25 cellular contexts compared by ENCODE assay signal in genomic region chr4:137707221-137707620, GRCh38.
"Had no signal": no experiment of that assay in that cellular context is flagged by ENCODE, and none has a peak within 500 bp of the region (broad histone marks: within the 10 kb centered on the region; RNA-seq: fewer than 3 reads in every experiment).

No MANE protein-coding gene starts in this region.

- H3K27ac Mint-ChIP-seq: activated B cell treated with CpG ODN at 0.5 μM for 24 hours; activated CD4-positive, alpha-beta memory T cell treated with anti-CD3 and anti-CD28 coated beads for 36 hours; activated CD4-positive, alpha-beta T cell treated with anti-CD3 and anti-CD28 coated beads, Interleukin-2, amount 10 ng/mL, durations not matched to agents 24 days and 14 days; activated naive CD4-positive, alpha-beta T cell treated with anti-CD3 and anti-CD28 coated beads, Interleukin-2, amount 10 ng/mL, durations not matched to agents 7 days and 5 days; activated naive CD8-positive, alpha-beta T cell treated with anti-CD3 and anti-CD28 coated beads for 36 hours; activated T-cell treated with anti-CD3 and anti-CD28 coated beads, Interleukin-2, amount 50 U/mL, for 72 hours; activated T-helper 2 cell treated with anti-CD3 and anti-CD28 coated beads, Interferon-gamma antibody, Interleukin-2, Interleukin-4, amounts not matched to agents 10 μg/mL and 5 μg/mL and 100 μg/mL, durations not matched to agents 14 hours and 24 hours and 36 hours had no signal

- H3K27ac ChIP-seq: breast epithelium, KMS-11, SJSA1 had no signal

- DNase-seq: activated B cell treated with CpG ODN at 0.5 μM for 24 hours; activated CD4-positive, alpha-beta memory T cell treated with anti-CD3 and anti-CD28 coated beads for 36 hours; activated CD4-positive, alpha-beta T cell treated with anti-CD3 and anti-CD28 coated beads for 1 hour; activated CD4-positive, alpha-beta T cell treated with anti-CD3 and anti-CD28 coated beads, Interleukin-2, amount 10 ng/mL, durations not matched to agents 24 days and 14 days; activated CD8-positive, alpha-beta memory T cell treated with anti-CD3 and anti-CD28 coated beads, Interleukin-2, amount 50 U/mL, for 4 hours; activated gamma-delta T cell treated with Interleukin-2 at 50 U/mL for 16 hours; activated naive CD4-positive, alpha-beta T cell treated with anti-CD3 and anti-CD28 coated beads, Interleukin-2, amount 10 ng/mL, durations not matched to agents 7 days and 5 days; activated naive CD8-positive, alpha-beta T cell treated with anti-CD3 and anti-CD28 coated beads for 36 hours; activated T-cell treated with anti-CD3 and anti-CD28 coated beads, Interleukin-2, amount 50 U/mL, for 72 hours; caudate nucleus; MM.1S; NCI-H1105; NCI-H146; NCI-H187 treated with DMSO at 0.1 percent for 48 hours; NCI-H2081 treated with DMSO at 0.1 percent for 48 hours; NCI-H2171 treated with DMSO at 0.1 percent for 48 hours; NCI-H345; NCI-H510A treated with DMSO at 0.1 percent for 48 hours; SHP77; SW 1271 had no signal

- H3K9me3 ChIP-seq: breast epithelium, SJSA1 had no signal

- H3K9me3 Mint-ChIP-seq: activated naive CD8-positive, alpha-beta T cell treated with anti-CD3 and anti-CD28 coated beads for 36 hours; activated T-helper 2 cell treated with anti-CD3 and anti-CD28 coated beads, Interferon-gamma antibody, Interleukin-2, Interleukin-4, amounts not matched to agents 10 μg/mL and 5 μg/mL and 100 μg/mL, durations not matched to agents 14 hours and 24 hours and 36 hours had no signal

- H3K27me3 ChIP-seq: breast epithelium, SJSA1 had no signal

- H3K27me3 Mint-ChIP-seq: activated B cell treated with CpG ODN at 0.5 μM for 24 hours; activated CD4-positive, alpha-beta memory T cell treated with anti-CD3 and anti-CD28 coated beads for 36 hours; activated CD4-positive, alpha-beta T cell treated with anti-CD3 and anti-CD28 coated beads, Interleukin-2, amount 10 ng/mL, durations not matched to agents 24 days and 14 days; activated naive CD4-positive, alpha-beta T cell treated with anti-CD3 and anti-CD28 coated beads, Interleukin-2, amount 10 ng/mL, durations not matched to agents 7 days and 5 days; activated naive CD8-positive, alpha-beta T cell treated with anti-CD3 and anti-CD28 coated beads for 36 hours had no signal

- H3K36me3 Mint-ChIP-seq: activated CD4-positive, alpha-beta memory T cell treated with anti-CD3 and anti-CD28 coated beads for 36 hours; activated naive CD4-positive, alpha-beta T cell treated with anti-CD3 and anti-CD28 coated beads, Interleukin-2, amount 10 ng/mL, durations not matched to agents 7 days and 5 days; activated naive CD8-positive, alpha-beta T cell treated with anti-CD3 and anti-CD28 coated beads for 36 hours had no signal

- H3K4me3 Mint-ChIP-seq: activated B cell treated with CpG ODN at 0.5 μM for 24 hours; activated CD4-positive, alpha-beta memory T cell treated with anti-CD3 and anti-CD28 coated beads for 36 hours; activated CD4-positive, alpha-beta T cell treated with anti-CD3 and anti-CD28 coated beads, Interleukin-2, amount 10 ng/mL, durations not matched to agents 24 days and 14 days; activated naive CD4-positive, alpha-beta T cell treated with anti-CD3 and anti-CD28 coated beads, Interleukin-2, amount 10 ng/mL, durations not matched to agents 7 days and 5 days; activated naive CD8-positive, alpha-beta T cell treated with anti-CD3 and anti-CD28 coated beads for 36 hours; activated T-cell treated with anti-CD3 and anti-CD28 coated beads, Interleukin-2, amount 50 U/mL, for 72 hours had no signal

- H3K4me1 ChIP-seq: breast epithelium had no signal

- H3K4me3 ChIP-seq: breast epithelium, SJSA1 had no signal

- ATAC-seq: activated T-cell treated with anti-CD3 and anti-CD28 coated beads, Interleukin-2, amount 50 U/mL, for 72 hours; SK-N-SH treated with all-trans-retinoic acid at 6 μM for 48 hours had no signal

- H3K36me3 ChIP-seq: breast epithelium, SJSA1 had no signal

- H3K4me1 Mint-ChIP-seq: activated B cell treated with CpG ODN at 0.5 μM for 24 hours; activated CD4-positive, alpha-beta T cell treated with anti-CD3 and anti-CD28 coated beads, Interleukin-2, amount 10 ng/mL, durations not matched to agents 24 days and 14 days; activated naive CD4-positive, alpha-beta T cell treated with anti-CD3 and anti-CD28 coated beads, Interleukin-2, amount 10 ng/mL, durations not matched to agents 7 days and 5 days; activated naive CD8-positive, alpha-beta T cell treated with anti-CD3 and anti-CD28 coated beads for 36 hours had no signal
